ENCODE assay signal across 12 cellular contexts in the genomic region with DNA sequence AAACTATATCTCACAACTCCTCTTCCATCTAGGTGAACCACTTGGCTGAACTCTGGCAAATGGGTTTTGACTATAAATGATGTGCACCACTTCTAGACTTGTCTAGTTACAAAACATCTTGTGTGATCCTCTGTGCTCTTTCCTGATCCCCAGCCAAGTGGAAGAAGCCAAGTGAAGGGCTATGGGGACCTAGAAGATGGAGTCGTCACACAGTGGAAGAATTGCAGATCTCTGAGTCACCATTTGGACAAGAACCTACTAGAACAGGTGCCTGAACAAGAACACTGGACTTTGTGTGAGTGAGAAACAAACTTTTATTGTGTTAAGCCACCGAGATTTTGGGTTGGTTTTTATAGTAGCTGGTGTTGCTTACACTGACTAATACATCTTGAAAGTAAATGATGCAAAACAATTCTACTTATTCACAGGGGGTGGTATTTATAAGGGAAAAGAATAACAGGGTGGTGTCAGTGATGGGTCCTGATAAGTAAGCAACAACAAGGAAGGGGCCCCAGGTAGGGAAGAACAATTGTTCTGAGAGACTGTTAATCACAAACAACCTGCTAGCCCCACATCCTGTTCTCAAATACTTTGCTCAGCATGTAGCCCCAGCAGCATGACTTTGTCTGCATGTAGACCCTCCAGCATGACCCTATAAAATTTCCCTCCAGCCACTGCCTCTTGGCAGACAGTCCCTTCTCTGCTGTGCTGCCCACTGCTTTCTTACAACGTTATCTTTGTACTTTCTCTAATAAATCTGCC.
"Had no signal": no experiment of that assay in that cellular context is flagged by ENCODE, and none has a peak within 500 bp of the region (broad histone marks: within the 10 kb centered on the region; RNA-seq: fewer than 3 reads in every experiment).

No MANE protein-coding gene starts in this region.

- H3K4me1 Mint-ChIP-seq: naive B cell had no signal

- H3K27ac ChIP-seq: adrenal gland, breast epithelium, left lung, neural progenitor cell, upper lobe of right lung had no signal

- H3K9ac ChIP-seq: neural progenitor cell had no signal

- H3K4me3 ChIP-seq: adrenal gland, breast epithelium, left lung, neural progenitor cell, upper lobe of right lung had no signal

- H3K4me3 Mint-ChIP-seq: activated CD4-positive, alpha-beta T cell treated with anti-CD3 and anti-CD28 coated beads for 36 hours; naive B cell; neural progenitor cell had no signal

- H3K27me3 ChIP-seq: adrenal gland, breast epithelium, left lung, neural progenitor cell, upper lobe of right lung had no signal

- DNase-seq: activated CD4-positive, alpha-beta T cell treated with anti-CD3 and anti-CD28 coated beads for 36 hours; activated CD4-positive, alpha-beta T cell treated with anti-CD3 and anti-CD28 coated beads, Interleukin-2, amount 50 U/mL, for 48 hours; activated gamma-delta T cell treated with Interleukin-2 at 50 U/mL for 16 hours; adrenal gland; effector CD4-positive, alpha-beta T cell; hypothalamus; left lung; naive B cell; upper lobe of right lung had no signal

- H3K27me3 Mint-ChIP-seq: activated CD4-positive, alpha-beta T cell treated with anti-CD3 and anti-CD28 coated beads for 36 hours had no signal

- H3K27ac Mint-ChIP-seq: activated CD4-positive, alpha-beta T cell treated with anti-CD3 and anti-CD28 coated beads for 36 hours; activated naive CD4-positive, alpha-beta T cell treated with anti-CD3 and anti-CD28 coated beads, Interleukin-2, amount 50 U/mL, for 72 hours; naive B cell; neural progenitor cell had no signal

- H3K9me3 ChIP-seq: adrenal gland, breast epithelium, left lung, upper lobe of right lung had no signal

- H3K9me3 Mint-ChIP-seq: activated naive CD4-positive, alpha-beta T cell treated with anti-CD3 and anti-CD28 coated beads, Interleukin-2, amount 50 U/mL, for 72 hours had no signal

- H3K36me3 ChIP-seq: adrenal gland, breast epithelium, left lung, neural progenitor cell, upper lobe of right lung had no signal

- ATAC-seq: activated CD4-positive, alpha-beta T cell treated with anti-CD3 and anti-CD28 coated beads for 36 hours; activated naive CD4-positive, alpha-beta T cell treated with anti-CD3 and anti-CD28 coated beads, Interleukin-2, amount 50 U/mL, for 72 hours; left lung had no signal

- H3K36me3 Mint-ChIP-seq: activated naive CD4-positive, alpha-beta T cell treated with anti-CD3 and anti-CD28 coated beads, Interleukin-2, amount 50 U/mL, for 72 hours; naive B cell; neural progenitor cell had no signal

- H3K4me2 ChIP-seq: neural progenitor cell had no signal

- H3K4me1 ChIP-seq: adrenal gland, breast epithelium, left lung, upper lobe of right lung had no signal
